In genomic region chr7:92793656-92794205, GRCh38 we compare ENCODE assay signal across 20 cellular contexts. TPM values are rescaled to one million over a fixed set of nuclear protein-coding genes. Genes with fewer than 3 reads are reported as not detected.
DNase-seq lines count a peak whose midpoint lies in the region; ATAC-seq, FAIRE-seq and TF ChIP-seq lines count a peak whose summit lies in the region.
"Had no signal": no experiment of that assay in that cellular context is flagged by ENCODE, and none has a peak within 500 bp of the region (broad histone marks: within the 10 kb centered on the region; RNA-seq: fewer than 3 reads in every experiment).

No MANE protein-coding gene starts in this region.

- H3K4me1 ChIP-seq in astrocyte (ENCODE audit: insufficient read depth, low read length) (peaks cover 38% of the 10 kb centered on the region), osteoblast (ENCODE audit: insufficient read depth, low read length) (peaks cover 57% of the 10 kb centered on the region)

- H3K27me3 ChIP-seq in astrocyte (ENCODE audit: insufficient read depth, low read length) (no peaks in the 10 kb centered on the region), osteoblast (ENCODE audit: insufficient read depth, low read length) (no peaks in the 10 kb centered on the region), dorsolateral prefrontal cortex (no peaks in the 10 kb centered on the region)

- H3K4me3 Mint-ChIP-seq in activated T-cell treated with anti-CD3 and anti-CD28 coated beads, Interleukin-2, amount 50 U/mL, for 72 hours, result no peak overlapping the region
- H3K4me3 Mint-ChIP-seq in activated T-cell treated with anti-CD3 and anti-CD28 coated beads, Interleukin-2, amount 50 U/mL, for 4 hours, result no peak overlapping the region
- H3K4me3 Mint-ChIP-seq in astrocyte (ENCODE audit: unreplicated experiment), result no peak overlapping the region
- H3K4me3 Mint-ChIP-seq: CD8-positive, alpha-beta memory T cell; immature natural killer cell; naive thymus-derived CD8-positive, alpha-beta T cell had no signal

- H4K20me1 ChIP-seq in astrocyte (ENCODE audit: insufficient read depth, low read length), result peaks cover 73% of the 10 kb centered on the region
- H4K20me1 ChIP-seq in osteoblast (ENCODE audit: insufficient read depth, low read length), result peaks cover 6% of the 10 kb centered on the region

- H3K4me1 Mint-ChIP-seq in activated T-cell treated with anti-CD3 and anti-CD28 coated beads, Interleukin-2, amount 50 U/mL, for 72 hours (ENCODE audit: low read depth), result peaks cover 64% of the 10 kb centered on the region
- H3K4me1 Mint-ChIP-seq in activated T-cell treated with anti-CD3 and anti-CD28 coated beads, Interleukin-2, amount 50 U/mL, for 4 hours (ENCODE audit: low read depth), result peaks cover 55% of the 10 kb centered on the region
- H3K4me1 Mint-ChIP-seq in astrocyte (ENCODE audit: low read depth, unreplicated experiment), result peaks cover 45% of the 10 kb centered on the region

- H3K9ac ChIP-seq in astrocyte (ENCODE audit: low read length), result no peak overlapping the region

- peaks cover 10 to 12% of the 10 kb centered on the region in 2 donors for H3K9me3 Mint-ChIP-seq in activated T-cell treated with anti-CD3 and anti-CD28 coated beads, Interleukin-2, amount 50 U/mL, for 72 hours
- peaks cover 14% of the 10 kb centered on the region for H3K9me3 Mint-ChIP-seq in activated T-cell treated with anti-CD3 and anti-CD28 coated beads, Interleukin-2, amount 50 U/mL, for 4 hours
- H3K9me3 Mint-ChIP-seq in astrocyte (ENCODE audit: unreplicated experiment), result no peaks in the 10 kb centered on the region

- H3K27ac Mint-ChIP-seq in activated T-cell treated with anti-CD3 and anti-CD28 coated beads, Interleukin-2, amount 50 U/mL, for 72 hours, result peak overlapping the region; percentile 3
- H3K27ac Mint-ChIP-seq in astrocyte (ENCODE audit: unreplicated experiment), result peak overlapping the region; percentile 66

- intact Hi-C loops in dorsolateral prefrontal cortex (cut with DNase I), result no loop called here

- POLR2A ChIA-PET in RWPE1 (lab: Yijun Ruan, JAX; ENCODE audit: low non-redundant PET), result no interaction called here

- peaks cover 100% of the 10 kb centered on the region for H3K79me2 ChIP-seq in astrocyte (ENCODE audit: insufficient read depth, low read length)
- H3K79me2 ChIP-seq in osteoblast (ENCODE audit: insufficient read depth, low read length), result peaks cover 91% of the 10 kb centered on the region

- H3K4me2 ChIP-seq in astrocyte (ENCODE audit: low read length) (no peak overlapping the region), osteoblast (ENCODE audit: insufficient read depth, low read length) (peak overlapping the region; percentile 14)

- H2AFZ ChIP-seq in astrocyte (ENCODE audit: low read depth, low read length) (no peak overlapping the region), osteoblast (ENCODE audit: low read length) (no peak overlapping the region)

- FAIRE-seq in astrocyte (lab: Jason Lieb, UNC), result no peak
- FAIRE-seq: H1 had no signal

- H3K9me3 ChIP-seq in astrocyte (ENCODE audit: insufficient read depth, low read depth, low read length) (peaks cover under 1% of the 10 kb centered on the region), osteoblast (ENCODE audit: low read depth, low read length) (no peaks in the 10 kb centered on the region)

- no peak overlapping the region for H3K4me3 ChIP-seq in astrocyte (ENCODE audit: insufficient read depth, low read depth, low read length)
- H3K4me3 ChIP-seq in osteoblast (ENCODE audit: insufficient read depth, low read length), result no peak overlapping the region
- no peak overlapping the region for H3K4me3 ChIP-seq in dorsolateral prefrontal cortex

- CTCF ChIA-PET in RWPE1 (lab: Yijun Ruan, JAX), result interaction anchor here (0.6 kb wide), 1 partner anchor 53 kb away, joined by 5 read pairs; no protein-coding TSS in a partner anchor

- H3K27me3 Mint-ChIP-seq in activated T-cell treated with anti-CD3 and anti-CD28 coated beads, Interleukin-2, amount 50 U/mL, for 72 hours (ENCODE audit: low read depth), result no peaks in the 10 kb centered on the region
- H3K27me3 Mint-ChIP-seq in activated T-cell treated with anti-CD3 and anti-CD28 coated beads, Interleukin-2, amount 50 U/mL, for 4 hours (ENCODE audit: low read depth), result no peaks in the 10 kb centered on the region
- H3K27me3 Mint-ChIP-seq in astrocyte (ENCODE audit: low read depth, unreplicated experiment), result no peaks in the 10 kb centered on the region
- H3K27me3 Mint-ChIP-seq: naive thymus-derived CD8-positive, alpha-beta T cell had no signal

- H3K36me3 ChIP-seq in astrocyte (ENCODE audit: insufficient read depth, low read length), result no peaks in the 10 kb centered on the region
- no peaks in the 10 kb centered on the region for H3K36me3 ChIP-seq in osteoblast (ENCODE audit: insufficient read depth, low read length)
- H3K36me3 ChIP-seq: WERI-Rb-1 had no signal

- H3K27ac ChIP-seq in astrocyte (ENCODE audit: low read depth, low read length), result no peak overlapping the region
- H3K27ac ChIP-seq in osteoblast (ENCODE audit: low read depth, low read length), result no peak overlapping the region
- no peak overlapping the region for H3K27ac ChIP-seq in RWPE1
- peak overlapping the region in 2 of 59 donors; percentile 8 to 44 for H3K27ac ChIP-seq in dorsolateral prefrontal cortex
- H3K27ac ChIP-seq: epithelial cell of prostate, WERI-Rb-1 had no signal

- TF ChIP-seq CTCF in astrocyte (IDR thresholded peaks at IDR 0.05; ENCODE audit: insufficient read depth, low read depth, low read length) (no peak), osteoblast (IDR thresholded peaks at IDR 0.05; ENCODE audit: extremely low read depth, low read depth, low read length) (no peak), RWPE1 (conservative IDR thresholded peaks at IDR 0.05; ENCODE audit: low read depth) (no peak), dorsolateral prefrontal cortex (IDR thresholded peaks at IDR 0.05 in 54 of 56, conservative IDR thresholded peaks at IDR 0.05 in 2 of 56; ENCODE audit: low read depth in 1 of 56, partially characterized antibody in 56 of 56) (no peak)

- H3K36me3 Mint-ChIP-seq in activated T-cell treated with anti-CD3 and anti-CD28 coated beads, Interleukin-2, amount 50 U/mL, for 72 hours (ENCODE audit: insufficient read depth in 2 of 2), result peaks cover 25 to 43% of the 10 kb centered on the region in 2 donors
- peaks cover 39% of the 10 kb centered on the region for H3K36me3 Mint-ChIP-seq in activated T-cell treated with anti-CD3 and anti-CD28 coated beads, Interleukin-2, amount 50 U/mL, for 4 hours (ENCODE audit: insufficient read depth)
- no peaks in the 10 kb centered on the region for H3K36me3 Mint-ChIP-seq in astrocyte (ENCODE audit: low read depth, unreplicated experiment)

- ATAC-seq in activated T-cell treated with anti-CD3 and anti-CD28 coated beads, Interleukin-2, amount 50 U/mL, for 72 hours (replicated peaks in 1 of 2), result no peak
- no peak for ATAC-seq in activated T-cell treated with anti-CD3 and anti-CD28 coated beads, Interleukin-2, amount 50 U/mL, for 4 hours
- no peak for ATAC-seq in HG03045 (IDR thresholded peaks at IDR 0.05; ENCODE audit: unreplicated experiment)
- ATAC-seq: naive thymus-derived CD8-positive, alpha-beta T cell; Panc1 had no signal

- DNase-seq in activated T-cell treated with anti-CD3 and anti-CD28 coated beads, Interleukin-2, amount 50 U/mL, for 72 hours, result no peak
- no peak for DNase-seq in activated T-cell treated with anti-CD3 and anti-CD28 coated beads, Interleukin-2, amount 50 U/mL, for 4 hours
- DNase-seq in MV-4-11 (lab: John Stamatoyannopoulos, UW) (peak; percentile 61), astrocyte (ENCODE audit: low read depth) (no peak), osteoblast (ENCODE audit: insufficient read length, low spot score, missing footprints) (no peak), RWPE1 (ENCODE audit: low spot score) (no peak), dorsolateral prefrontal cortex (no peak)
- DNase-seq: CD8-positive, alpha-beta memory T cell; cortex of kidney; EL; immature natural killer cell; naive thymus-derived CD8-positive, alpha-beta T cell; NCI-H187 treated with DMSO at 0.1 percent for 48 hours; stimulated activated CD4-positive, alpha-beta T cell treated with anti-CD3 and anti-CD28 coated beads, Interleukin-15, amount 100 ng/mL, for 24 hours; SW 1271 had no signal

RNA-seq across cellular contexts. Expression of gene CDK6, which starts 42.6 kb away (rescaled TPM):
- total RNA-seq in activated T-cell treated with anti-CD3 and anti-CD28 coated beads, Interleukin-2, amount 50 U/mL, for 72 hours, result 100 to 1,000 TPM; 213 to 256 TPM
- total RNA-seq in activated T-cell treated with anti-CD3 and anti-CD28 coated beads, Interleukin-2, amount 50 U/mL, for 4 hours, result 100 to 1,000 TPM; 310 to 350 (median 347) TPM
- total RNA-seq in astrocyte, result 140 and 160 TPM in 2 replicates
- total RNA-seq in osteoblast, result 40.4 and 45.6 TPM in 2 replicates
- 10 to 100 TPM; 11.5 to 56.1 (median 20.6) TPM for total RNA-seq in dorsolateral prefrontal cortex
